In the genomic region with DNA sequence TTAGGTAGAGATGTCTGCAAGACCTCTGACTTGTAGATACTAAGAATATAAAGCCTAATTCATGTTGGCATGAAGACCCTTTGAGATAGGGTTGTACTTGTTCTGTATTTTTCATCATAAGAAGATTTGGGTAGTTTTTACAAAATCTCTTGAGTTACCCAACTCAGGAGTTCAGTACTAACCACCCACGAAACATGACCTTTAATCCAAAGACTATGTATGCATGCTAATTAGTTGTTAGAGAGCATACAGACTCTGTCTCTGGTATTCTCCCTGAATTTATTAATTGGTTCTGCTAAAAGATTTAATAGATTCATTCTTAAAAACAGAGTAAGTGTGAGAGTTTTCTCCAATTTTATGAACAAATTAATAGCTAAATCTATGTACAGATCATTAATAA, we compare ENCODE assay signal across 2 cellular contexts.
A peak's percentile ranks its signal among the peaks of the same experiment; 100 is the strongest.
TF ChIP-seq lines count a peak whose summit lies in the region.

No MANE protein-coding gene starts in this region.

TF ChIP-seq in liver, 16 proteins besides CTCF, POLR2A, EP300 and RAD21:
- TF ChIP-seq RXRA (IDR thresholded peaks at IDR 0.05) (peak in 1 of 2 donors; percentile 10), HNF4A (conservative IDR thresholded peaks at IDR 0.05) (peak; percentile 11 to 21), YY1 (IDR thresholded peaks at IDR 0.05) (no peak), FOXA2 (IDR thresholded peaks at IDR 0.05) (no peak)
TF ChIP-seq in liver: peak in this region for 2.

TF ChIP-seq in HepG2, 621 proteins besides CTCF, POLR2A, EP300 and RAD21:
- no peak for TF ChIP-seq MYNN (CRISPR knock-in tag; IDR thresholded peaks at IDR 0.05; ENCODE audit: low read depth)
- no peak for TF ChIP-seq NFKBIZ (CRISPR knock-in tag; IDR thresholded peaks at IDR 0.05)
- no peak for TF ChIP-seq ARNT2 (CRISPR knock-in tag; IDR thresholded peaks at IDR 0.05; ENCODE audit: low read depth)
- TF ChIP-seq ZNF772 (CRISPR knock-in tag; IDR thresholded peaks at IDR 0.05), result no peak
- TF ChIP-seq, protein P1, sequence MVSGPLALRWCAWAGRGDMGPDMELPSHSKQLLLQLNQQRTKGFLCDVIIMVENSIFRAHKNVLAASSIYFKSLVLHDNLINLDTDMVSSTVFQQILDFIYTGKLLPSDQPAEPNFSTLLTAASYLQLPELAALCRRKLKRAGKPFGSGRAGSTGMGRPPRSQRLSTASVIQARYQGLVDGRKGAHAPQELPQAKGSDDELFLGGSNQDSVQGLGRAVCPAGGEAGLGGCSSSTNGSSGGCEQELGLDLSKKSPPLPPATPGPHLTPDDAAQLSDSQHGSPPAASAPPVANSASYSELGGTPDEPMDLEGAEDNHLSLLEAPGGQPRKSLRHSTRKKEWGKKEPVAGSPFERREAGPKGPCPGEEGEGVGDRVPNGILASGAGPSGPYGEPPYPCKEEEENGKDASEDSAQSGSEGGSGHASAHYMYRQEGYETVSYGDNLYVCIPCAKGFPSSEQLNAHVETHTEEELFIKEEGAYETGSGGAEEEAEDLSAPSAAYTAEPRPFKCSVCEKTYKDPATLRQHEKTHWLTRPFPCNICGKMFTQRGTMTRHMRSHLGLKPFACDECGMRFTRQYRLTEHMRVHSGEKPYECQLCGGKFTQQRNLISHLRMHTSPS (CRISPR knock-in tag; IDR thresholded peaks at IDR 0.05; ENCODE audit: low read depth), result no peak
- no peak for TF ChIP-seq ZMYM3 (CRISPR knock-in tag; IDR thresholded peaks at IDR 0.05)
- no peak for TF ChIP-seq NFE2L1 (CRISPR knock-in tag; IDR thresholded peaks at IDR 0.05; ENCODE audit: borderline replicate concordance)
- TF ChIP-seq, protein P2, sequence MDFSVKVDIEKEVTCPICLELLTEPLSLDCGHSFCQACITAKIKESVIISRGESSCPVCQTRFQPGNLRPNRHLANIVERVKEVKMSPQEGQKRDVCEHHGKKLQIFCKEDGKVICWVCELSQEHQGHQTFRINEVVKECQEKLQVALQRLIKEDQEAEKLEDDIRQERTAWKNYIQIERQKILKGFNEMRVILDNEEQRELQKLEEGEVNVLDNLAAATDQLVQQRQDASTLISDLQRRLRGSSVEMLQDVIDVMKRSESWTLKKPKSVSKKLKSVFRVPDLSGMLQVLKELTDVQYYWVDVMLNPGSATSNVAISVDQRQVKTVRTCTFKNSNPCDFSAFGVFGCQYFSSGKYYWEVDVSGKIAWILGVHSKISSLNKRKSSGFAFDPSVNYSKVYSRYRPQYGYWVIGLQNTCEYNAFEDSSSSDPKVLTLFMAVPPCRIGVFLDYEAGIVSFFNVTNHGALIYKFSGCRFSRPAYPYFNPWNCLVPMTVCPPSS (IDR thresholded peaks at IDR 0.05), result no peak
